Comparison of ENCODE assay signal across 27 cellular contexts in genomic region chrX:30821116-30821515, GRCh38.
DNase-seq lines count a peak whose midpoint lies in the region; ATAC-seq, FAIRE-seq and TF ChIP-seq lines count a peak whose summit lies in the region.
"Had no signal": no experiment of that assay in that cellular context is flagged by ENCODE, and none has a peak within 500 bp of the region (broad histone marks: within the 10 kb centered on the region; RNA-seq: fewer than 3 reads in every experiment).

No MANE protein-coding gene starts in this region.

- H3K79me2 ChIP-seq in HepG2 (ENCODE audit: insufficient read depth, low read length) = no peaks in the 10 kb centered on the region

- TF ChIP-seq EP300 in HepG2 (IDR thresholded peaks at IDR 0.05; ENCODE audit: low read depth in 2 of 2, low read length in 2 of 2) (no peak), HepG2 (CRISPR knock-in tag; IDR thresholded peaks at IDR 0.05; ENCODE audit: borderline replicate concordance) (no peak)

- H4K20me1 ChIP-seq in HepG2 (ENCODE audit: insufficient read depth, low read length) = no peaks in the 10 kb centered on the region

- no peak overlapping the region for H2AFZ ChIP-seq in HepG2 (ENCODE audit: low read length)

- no peak for TF ChIP-seq RAD21 in HepG2 (CRISPR knock-in tag; IDR thresholded peaks at IDR 0.05)

- TF ChIP-seq POLR2A in HepG2 (IDR thresholded peaks at IDR 0.05; ENCODE audit: insufficient read depth in 1 of 2, low read depth in 2 of 2, low read length in 2 of 2) (no peak), right lobe of liver (IDR thresholded peaks at IDR 0.05) (no peak)

- H3K36me3 ChIP-seq in HepG2 (replicated peaks in 1 of 2; ENCODE audit: control insufficient read depth in 1 of 2, insufficient read depth in 2 of 2, low read length in 2 of 2) (no peaks in the 10 kb centered on the region), right lobe of liver (no peaks in the 10 kb centered on the region), small intestine (ENCODE audit: control insufficient read depth in 2 of 2, insufficient read depth in 2 of 2, low read length in 2 of 2) (no peaks in the 10 kb centered on the region)
- H3K36me3 ChIP-seq: esophagus muscularis mucosa, left lung, neutrophil, prostate gland, stomach, tibial artery, WERI-Rb-1 had no signal

- H3K4me1 ChIP-seq in HepG2 (ENCODE audit: insufficient read depth, low read length) (0 out of 2 replicates have a peak, but pooled peaks cover 9% of the 10 kb centered on the region), right lobe of liver (no peaks in the 10 kb centered on the region), small intestine (ENCODE audit: control insufficient read depth in 2 of 2, insufficient read depth in 1 of 2, low read depth in 1 of 2, low read length in 1 of 2) (no peaks in the 10 kb centered on the region)
- H3K4me1 ChIP-seq: esophagus muscularis mucosa, left lung, prostate gland, stomach, tibial artery had no signal

- H3K27me3 ChIP-seq in HepG2 (ENCODE audit: control insufficient read depth in 1 of 2, insufficient read depth in 2 of 2, low read length in 2 of 2) (no peaks in the 10 kb centered on the region), right lobe of liver (no peaks in the 10 kb centered on the region), small intestine (ENCODE audit: control insufficient read depth in 2 of 2, insufficient read depth in 2 of 2, low read length in 2 of 2) (no peaks in the 10 kb centered on the region)
- H3K27me3 ChIP-seq: esophagus muscularis mucosa, left lung, neutrophil, stomach, tibial artery had no signal

- in situ Hi-C loops in HepG2 (cut with HindIII; ENCODE audit: extremely low pct_ligation_motif_present, low pct_unique_long_range_greater_than_20kb) = loop anchor here (10.0 kb wide), 1 partner anchor 86 kb away; no protein-coding TSS in a partner anchor

- no peak for DNase-seq in HepG2 (ENCODE audit: low spot score)
- no peak for DNase-seq in right lobe of liver
- peak; percentile 19 for DNase-seq in MV-4-11 (lab: John Stamatoyannopoulos, UW)
- DNase-seq in RPMI7951 (ENCODE audit: low read depth) = peak; percentile 2
- peak; percentile 0 for DNase-seq in small intestine
- no peak for DNase-seq in mucosa of gallbladder (ENCODE audit: low spot score)
- DNase-seq in islet precursor cell = no peak
- DNase-seq: activated CD4-positive, alpha-beta T cell treated with anti-CD3 and anti-CD28 coated beads, Interleukin-2, amount 10 ng/mL, durations not matched to agents 7 days and 5 days; activated naive CD4-positive, alpha-beta T cell; activated T-cell treated with anti-CD3 and anti-CD28 coated beads, Interleukin-2, amount 50 U/mL, for 48 hours; C1 segment of cervical spinal cord; effector memory CD8-positive, alpha-beta T cell; immature natural killer cell; left lung; mesendoderm; NCI-H1694 treated with DMSO at 0.1 percent for 48 hours; NCI-H748 treated with DMSO at 0.1 percent for 48 hours; RPMI8226; stomach; T-helper 2 cell; tibial artery; WERI-Rb-1 had no signal

- H3K4me3 ChIP-seq in HepG2 (replicated peaks in 1 of 3; ENCODE audit: insufficient read depth in 1 of 3, low read depth in 2 of 3, low read length in 3 of 3) = no peak overlapping the region
- no peak overlapping the region for H3K4me3 ChIP-seq in right lobe of liver
- no peak overlapping the region for H3K4me3 ChIP-seq in small intestine (ENCODE audit: low read depth in 1 of 2, low read length in 2 of 2)
- H3K4me3 ChIP-seq: esophagus muscularis mucosa, left lung, prostate gland, stomach, tibial artery had no signal

- no peak overlapping the region for H3K4me2 ChIP-seq in HepG2 (ENCODE audit: low read depth, low read length)

- H3K9me3 ChIP-seq in HepG2 (ENCODE audit: low read length) (no peaks in the 10 kb centered on the region), right lobe of liver (no peaks in the 10 kb centered on the region), small intestine (ENCODE audit: control insufficient read depth, low read depth) (no peaks in the 10 kb centered on the region)
- H3K9me3 ChIP-seq: esophagus muscularis mucosa, left lung, neutrophil, prostate gland, stomach, tibial artery had no signal

- intact Hi-C loops in HepG2 (cut with micrococcal nuclease; ENCODE audit: unreplicated experiment) = loop anchor here (2.0 to 5.0 kb wide), 2 partner anchors 86 to 216 kb away; no protein-coding TSS in a partner anchor
- intact Hi-C loops in right lobe of liver (cut with DNase I) = no loop called here

- BruUV-seq in HepG2 (replicated peaks; lab: Mats Ljungman, UMichigan) = no TSS peak

- TF ChIP-seq CTCF in HepG2 (CRISPR knock-in tag; IDR thresholded peaks at IDR 0.05) = peak; percentile 42
- no peak for TF ChIP-seq CTCF in right lobe of liver (IDR thresholded peaks at IDR 0.05)

- CTCF ChIA-PET in HepG2 (lab: Yijun Ruan, JAX; ENCODE audit: low intra/inter-chr PET ratio, low total read pairs) = no interaction called here

- FAIRE-seq in HepG2 (lab: Jason Lieb, UNC) (no peak), small intestine (lab: Jason Lieb, UNC) (no peak)
- FAIRE-seq: frontal cortex had no signal

- 16% methylated on average over 1 of the region's 1 CpG for WGBS in HepG2 (ENCODE audit: low lambda C conversion rate)
- WGBS in right lobe of liver (ENCODE audit: insufficient coverage, low coverage, low lambda C conversion rate, missing lambda C conversion rate) = 40% methylated on average over 1 of the region's 1 CpG
- 60 to 63% (median 61%) methylated on average over 1 of the region's 1 CpG for WGBS in small intestine, 3 donors

- H3K9ac ChIP-seq in HepG2 (ENCODE audit: insufficient read depth, low read depth, low read length) = no peak overlapping the region

- POLR2A ChIA-PET in HepG2 (lab: Yijun Ruan, JAX) = no interaction called here

- ATAC-seq in HepG2 (no peak), right lobe of liver (no peak), HG03565 (IDR thresholded peaks at IDR 0.05; ENCODE audit: unreplicated experiment) (no peak)
- ATAC-seq: effector memory CD8-positive, alpha-beta T cell; left lung had no signal

- H3K27ac ChIP-seq in HepG2 (ENCODE audit: extremely low read length, insufficient read depth, low read length) (no peak overlapping the region), right lobe of liver (no peak overlapping the region), small intestine (ENCODE audit: low read depth in 1 of 2, low read length in 1 of 2) (no peak overlapping the region)
- H3K27ac ChIP-seq: esophagus muscularis mucosa, left lung, neutrophil, prostate gland, stomach, tibial artery, WERI-Rb-1 had no signal

TF ChIP-seq in HepG2, 621 proteins besides CTCF, POLR2A, EP300 and RAD21 (continues in another document):
- TF ChIP-seq ZBTB39 (CRISPR knock-in tag; IDR thresholded peaks at IDR 0.05) = no peak
- no peak for TF ChIP-seq ZMAT5 (CRISPR knock-in tag; IDR thresholded peaks at IDR 0.05; ENCODE audit: borderline replicate concordance, low read depth)
- peak; percentile 55 for TF ChIP-seq ZNF770 (CRISPR knock-in tag; IDR thresholded peaks at IDR 0.05)
- TF ChIP-seq SMARCE1 (IDR thresholded peaks at IDR 0.05; ENCODE audit: borderline replicate concordance) = no peak
- peak; percentile 33 for TF ChIP-seq STAG1 (CRISPR knock-in tag; IDR thresholded peaks at IDR 0.05)

Comparison
In these comparisons a context has a peak if more than half of its experiments do, and no peak if none do; other contexts are left out.
1. DNase-seq: peak in MV-4-11 (single experiment), RPMI7951 (single experiment) and small intestine (single experiment); none in HepG2 (single experiment), right lobe of liver (0 of 3), mucosa of gallbladder (single experiment) and islet precursor cell (single experiment).